15 cellular contexts compared by ENCODE assay signal in genomic region chr6:169808608-169808967, GRCh38. TPM values are rescaled to one million over a fixed set of nuclear protein-coding genes. Genes with fewer than 3 reads are reported as not detected.
DNase-seq lines count a peak whose midpoint lies in the region; ATAC-seq and TF ChIP-seq lines count a peak whose summit lies in the region.
"Had no signal": no experiment of that assay in that cellular context is flagged by ENCODE, and none has a peak within 500 bp of the region (broad histone marks: within the 10 kb centered on the region; RNA-seq: fewer than 3 reads in every experiment).

No MANE protein-coding gene starts in this region.

- no peaks in the 10 kb centered on the region for H3K9me2 ChIP-seq in SK-N-SH

- intact Hi-C loops in gastrocnemius medialis (cut with DNase I; ENCODE audit: low total_unique reads): no loop called here

- H3K4me3 Mint-ChIP-seq in activated CD8-positive, alpha-beta memory T cell treated with anti-CD3 and anti-CD28 coated beads, Interleukin-2, amount 10 ng/mL, durations not matched to agents 7 days and 5 days: no peak overlapping the region
- H3K4me3 Mint-ChIP-seq in osteocyte (ENCODE audit: unreplicated experiment): no peak overlapping the region
- H3K4me3 Mint-ChIP-seq: B cell; CD4-positive, alpha-beta T cell had no signal

- peaks cover 41% of the 10 kb centered on the region for H3K4me1 Mint-ChIP-seq in activated CD8-positive, alpha-beta memory T cell treated with anti-CD3 and anti-CD28 coated beads, Interleukin-2, amount 10 ng/mL, durations not matched to agents 7 days and 5 days
- H3K4me1 Mint-ChIP-seq in osteocyte (ENCODE audit: unreplicated experiment): no peaks in the 10 kb centered on the region

- TF ChIP-seq RAD21 in SK-N-SH (IDR thresholded peaks at IDR 0.05; ENCODE audit: low read length): no peak

- H3K9me3 Mint-ChIP-seq in activated CD8-positive, alpha-beta memory T cell treated with anti-CD3 and anti-CD28 coated beads, Interleukin-2, amount 10 ng/mL, durations not matched to agents 7 days and 5 days (ENCODE audit: low read depth): no peaks in the 10 kb centered on the region
- no peaks in the 10 kb centered on the region for H3K9me3 Mint-ChIP-seq in osteocyte (ENCODE audit: unreplicated experiment)

- H4K20me1 ChIP-seq in SK-N-SH (ENCODE audit: insufficient read depth): no peaks in the 10 kb centered on the region

- H3K9me3 ChIP-seq in Peyer's patch (no peaks in the 10 kb centered on the region), gastrocnemius medialis (no peaks in the 10 kb centered on the region), SK-N-SH (no peaks in the 10 kb centered on the region)

- H3K27me3 Mint-ChIP-seq in activated CD8-positive, alpha-beta memory T cell treated with anti-CD3 and anti-CD28 coated beads, Interleukin-2, amount 10 ng/mL, durations not matched to agents 7 days and 5 days: peaks cover 56% of the 10 kb centered on the region
- peaks cover 32% of the 10 kb centered on the region for H3K27me3 Mint-ChIP-seq in osteocyte (ENCODE audit: unreplicated experiment)

- H3K4me1 ChIP-seq in Peyer's patch: no peaks in the 10 kb centered on the region
- no peaks in the 10 kb centered on the region for H3K4me1 ChIP-seq in gastrocnemius medialis
- peaks cover 0 to 10% of the 10 kb centered on the region in 2 experiments; a peak in 1 of 4 replicates for H3K4me1 ChIP-seq in SK-N-SH (ENCODE audit: control insufficient read depth in 1 of 2, insufficient read depth in 2 of 2, low read depth in 1 of 2, low read length in 1 of 2)

- H3K27ac ChIP-seq in Peyer's patch: no peak overlapping the region
- H3K27ac ChIP-seq in gastrocnemius medialis: no peak overlapping the region
- no peak overlapping the region for H3K27ac ChIP-seq in SK-N-SH (ENCODE audit: low read depth in 2 of 2, low read length in 1 of 2)
- H3K27ac ChIP-seq: GM23248 had no signal

- no peak for ATAC-seq in activated CD8-positive, alpha-beta memory T cell treated with anti-CD3 and anti-CD28 coated beads, Interleukin-2, amount 10 ng/mL, durations not matched to agents 7 days and 5 days
- no peak for ATAC-seq in gastrocnemius medialis
- ATAC-seq: GM12878 had no signal

- H3K4me2 ChIP-seq in SK-N-SH: no peak overlapping the region

- WGBS in SK-N-SH (ENCODE audit: low lambda C conversion rate): 23% methylated on average over 2 of the region's 3 CpGs

- no peaks in the 10 kb centered on the region for H3K36me3 Mint-ChIP-seq in activated CD8-positive, alpha-beta memory T cell treated with anti-CD3 and anti-CD28 coated beads, Interleukin-2, amount 10 ng/mL, durations not matched to agents 7 days and 5 days
- H3K36me3 Mint-ChIP-seq in osteocyte (ENCODE audit: unreplicated experiment): no peaks in the 10 kb centered on the region

- TF ChIP-seq POLR2A in Peyer's patch (IDR thresholded peaks at IDR 0.05) (no peak), gastrocnemius medialis (IDR thresholded peaks at IDR 0.05) (no peak)

- no peak for TF ChIP-seq EP300 in SK-N-SH (IDR thresholded peaks at IDR 0.05; ENCODE audit: borderline replicate concordance in 1 of 2, low read depth in 1 of 2, low read length in 1 of 2)

- TF ChIP-seq CTCF in Peyer's patch (IDR thresholded peaks at IDR 0.05) (no peak), osteocyte (IDR thresholded peaks at IDR 0.05) (no peak), gastrocnemius medialis (IDR thresholded peaks at IDR 0.05 in 4 of 5, conservative IDR thresholded peaks at IDR 0.05 in 1 of 5) (no peak), SK-N-SH (IDR thresholded peaks at IDR 0.05) (no peak)

- H3K36me3 ChIP-seq in Peyer's patch (no peaks in the 10 kb centered on the region), gastrocnemius medialis (no peaks in the 10 kb centered on the region), SK-N-SH (replicated peaks in 1 of 2; ENCODE audit: control insufficient read depth in 1 of 2, insufficient read depth in 2 of 2, low read length in 1 of 2) (no peaks in the 10 kb centered on the region)

- POLR2A ChIA-PET in SK-N-SH (lab: Yijun Ruan, JAX): no interaction called here

- H3K4me3 ChIP-seq in Peyer's patch: no peak overlapping the region
- H3K4me3 ChIP-seq in gastrocnemius medialis: no peak overlapping the region
- no peak overlapping the region for H3K4me3 ChIP-seq in SK-N-SH (ENCODE audit: low read depth in 2 of 2, low read length in 1 of 2)
- H3K4me3 ChIP-seq: GM12878, GM23248 had no signal

- H3K27ac Mint-ChIP-seq in activated CD8-positive, alpha-beta memory T cell treated with anti-CD3 and anti-CD28 coated beads, Interleukin-2, amount 10 ng/mL, durations not matched to agents 7 days and 5 days: no peak overlapping the region
- H3K27ac Mint-ChIP-seq in osteocyte (ENCODE audit: unreplicated experiment): no peak overlapping the region
- H3K27ac Mint-ChIP-seq: B cell; CD4-positive, alpha-beta T cell had no signal

- peak; percentile 35 for DNase-seq in activated CD8-positive, alpha-beta memory T cell treated with anti-CD3 and anti-CD28 coated beads, Interleukin-2, amount 50 U/mL, for 48 hours
- DNase-seq in activated CD8-positive, alpha-beta memory T cell treated with anti-CD3 and anti-CD28 coated beads, Interleukin-2, amount 10 ng/mL, durations not matched to agents 7 days and 5 days: no peak
- DNase-seq in Peyer's patch (peak in 2 of 3 donors; percentile 11 to 21), osteocyte (ENCODE audit: extremely low spot score, unreplicated experiment) (peak; percentile 21), AG08396 (ENCODE audit: low spot score) (no peak), gastrocnemius medialis (no peak), SK-N-SH (no peak)
- DNase-seq: ACHN; C1 segment of cervical spinal cord; CD4-positive, alpha-beta T cell; DMS153; DMS79 treated with DMSO at 0.1 percent for 48 hours; GM23248 had no signal

- H3F3A ChIP-seq in SK-N-SH (replicated peaks; ENCODE audit: insufficient read depth): no peaks in the 10 kb centered on the region

- H3K79me2 ChIP-seq in SK-N-SH (ENCODE audit: insufficient read depth): no peaks in the 10 kb centered on the region

- no peak overlapping the region for H2AFZ ChIP-seq in SK-N-SH (ENCODE audit: low read depth)
- H2AFZ ChIP-seq: GM23248 had no signal

- H3K27me3 ChIP-seq in Peyer's patch: no peaks in the 10 kb centered on the region
- H3K27me3 ChIP-seq in gastrocnemius medialis: peaks cover 0 to 12% (median 0%) of the 10 kb centered on the region in 3 donors
- H3K27me3 ChIP-seq in SK-N-SH (ENCODE audit: insufficient read depth): no peaks in the 10 kb centered on the region

- in situ Hi-C loops in gastrocnemius medialis (cut with MboI; ENCODE audit: low sequenced_read_pairs in 4 of 4): no loop called here

- CTCF ChIA-PET in activated CD8-positive, alpha-beta memory T cell treated with anti-CD3 and anti-CD28 coated beads, Interleukin-2, amount 10 ng/mL, durations not matched to agents 7 days and 5 days (lab: Charles Lee): no interaction called here
- CTCF ChIA-PET in SK-N-SH (lab: Yijun Ruan, JAX): no interaction called here

- no peak overlapping the region for H3K9ac ChIP-seq in SK-N-SH
- H3K9ac ChIP-seq: GM23248 had no signal

TF ChIP-seq in SK-N-SH, 30 proteins besides CTCF, POLR2A, EP300 and RAD21:
- TF ChIP-seq MXI1 (IDR thresholded peaks at IDR 0.05; ENCODE audit: low read depth, low read length) (no peak), RXRA (IDR thresholded peaks at IDR 0.05; ENCODE audit: borderline replicate concordance, low read depth) (no peak), TCF12 (IDR thresholded peaks at IDR 0.05) (no peak), IRF3 (IDR thresholded peaks at IDR 0.05; ENCODE audit: low read depth, low read length) (no peak), NFIC (IDR thresholded peaks at IDR 0.05; ENCODE audit: borderline replicate concordance) (no peak), USF1 (IDR thresholded peaks at IDR 0.05; ENCODE audit: borderline replicate concordance, low read depth) (no peak), TEAD4 (IDR thresholded peaks at IDR 0.05; ENCODE audit: borderline replicate concordance, insufficient read depth) (no peak), SIN3A (IDR thresholded peaks at IDR 0.05; ENCODE audit: borderline replicate concordance, low read depth, low read length) (no peak), TAF1 (IDR thresholded peaks at IDR 0.05; ENCODE audit: borderline replicate concordance, low read depth, low read length) (no peak), EZH2phosphoT487 (IDR thresholded peaks at IDR 0.05; ENCODE audit: borderline replicate concordance, low read depth) (no peak), JUND (IDR thresholded peaks at IDR 0.05) (no peak), MEF2A (IDR thresholded peaks at IDR 0.05; ENCODE audit: borderline replicate concordance, low read depth) (no peak)

RNA-seq across cellular contexts. Expression of gene ERMARD, which starts 57.2 kb away (rescaled TPM):
- 10 to 100 TPM; 29.3 to 36.7 TPM for total RNA-seq in activated CD8-positive, alpha-beta memory T cell treated with anti-CD3 and anti-CD28 coated beads, Interleukin-2, amount 10 ng/mL, durations not matched to agents 7 days and 5 days
- total RNA-seq in Peyer's patch (10 to 100 TPM; 21.7 to 82.5 (median 32.6) TPM), osteocyte (34.6 and 39.9 TPM in 2 replicates), gastrocnemius medialis (10 to 100 TPM in 2 of 4 donors, 1 to 10 TPM in 2; 9.0 to 18.9 (median 11.2) TPM)
- 43.2 and 51.3 TPM in 2 replicates for polyA plus RNA-seq in SK-N-SH (2012; rRNA removed)
- 19.0 and 23.5 TPM in 2 replicates for polyA plus RNA-seq in SK-N-SH (2012; cell fraction: cytosol; rRNA removed)
- polyA plus RNA-seq in SK-N-SH (2012; cell fraction: nucleus; rRNA removed): 241 and 346 TPM in 2 replicates

RNA-seq across cellular contexts. Expression of gene DYNLT2, which starts 57.2 kb away (rescaled TPM):
- 1 to 10 TPM; 2.0 to 3.3 TPM for total RNA-seq in activated CD8-positive, alpha-beta memory T cell treated with anti-CD3 and anti-CD28 coated beads, Interleukin-2, amount 10 ng/mL, durations not matched to agents 7 days and 5 days
- total RNA-seq in Peyer's patch: 1 to 10 TPM; 3.9 to 6.0 (median 4.0) TPM
- total RNA-seq in osteocyte: 1.4 and 3.0 TPM in 2 replicates
- 1 to 10 TPM in 1 of 4 donors, under 1 TPM in 3; 0.23 to 1.1 (median 0.46) TPM for total RNA-seq in gastrocnemius medialis
- 0.81 and 1.3 TPM in 2 replicates for polyA plus RNA-seq in SK-N-SH (2012; rRNA removed)
- polyA plus RNA-seq in SK-N-SH (2012; cell fraction: cytosol; rRNA removed): 0.52 and 0.53 TPM in 2 replicates
- polyA plus RNA-seq in SK-N-SH (2012; cell fraction: nucleus; rRNA removed): 3.5 and 3.8 TPM in 2 replicates

Comparison
In these comparisons a context has a peak if more than half of its experiments do, and no peak if none do; other contexts are left out.
1. DNase-seq: peak in activated CD8-positive, alpha-beta memory T cell treated with anti-CD3 and anti-CD28 coated beads, Interleukin-2, amount 50 U/mL, for 48 hours (single experiment), Peyer's patch (2 of 3) and osteocyte (single experiment); none in activated CD8-positive, alpha-beta memory T cell treated with anti-CD3 and anti-CD28 coated beads, Interleukin-2, amount 10 ng/mL, durations not matched to agents 7 days and 5 days (single experiment), AG08396 (single experiment), gastrocnemius medialis (0 of 2) and SK-N-SH (single experiment).